In the genomic region with DNA sequence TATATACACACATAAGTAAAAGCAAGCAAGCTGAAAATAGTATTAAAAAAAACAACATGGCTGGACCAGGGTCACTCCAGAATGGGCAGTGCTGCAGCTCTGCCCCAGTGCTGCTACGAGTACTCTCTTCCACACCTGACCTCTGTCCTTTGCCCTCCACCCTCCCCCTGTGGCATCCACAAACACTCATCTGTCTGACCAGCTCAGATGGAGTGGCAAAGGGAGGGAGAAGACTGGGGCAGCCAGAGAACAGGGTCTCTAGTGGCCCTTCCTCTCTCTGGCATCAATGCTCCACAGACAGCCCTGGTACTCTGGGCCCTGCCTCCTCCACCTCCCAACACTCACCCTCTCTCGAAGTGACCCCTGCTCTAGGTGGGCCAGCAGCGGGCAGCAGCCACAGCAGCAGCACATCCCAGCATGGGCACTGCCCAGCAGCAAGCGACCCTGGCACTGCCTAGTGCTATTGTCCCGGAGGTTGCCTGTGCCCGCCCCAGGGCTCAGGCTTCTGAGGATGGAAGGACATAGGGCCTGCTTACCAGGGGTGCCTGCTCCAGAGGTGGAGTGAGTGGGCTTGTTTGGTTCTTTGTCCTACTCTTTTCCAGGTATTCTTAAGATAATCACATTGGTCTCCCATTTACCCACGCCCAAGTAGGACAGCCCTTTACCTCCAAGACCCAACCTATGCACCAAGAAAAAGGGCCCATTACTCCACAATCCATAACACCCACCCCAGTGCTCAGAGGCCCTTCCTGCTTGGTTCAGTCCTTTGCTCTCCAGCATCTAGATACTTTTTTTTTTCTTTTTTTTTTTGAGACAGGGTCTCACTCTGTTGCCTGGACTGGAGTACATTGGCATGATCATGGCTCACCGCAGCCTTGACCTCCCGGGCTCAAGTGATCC, we compare ENCODE assay signal across 1 cellular context.
TF ChIP-seq lines count a peak whose summit lies in the region.

No MANE protein-coding gene starts in this region.

TF ChIP-seq in A549, 52 proteins besides CTCF, POLR2A, EP300 and RAD21 (continued from another document):
- TF ChIP-seq, protein P1, sequence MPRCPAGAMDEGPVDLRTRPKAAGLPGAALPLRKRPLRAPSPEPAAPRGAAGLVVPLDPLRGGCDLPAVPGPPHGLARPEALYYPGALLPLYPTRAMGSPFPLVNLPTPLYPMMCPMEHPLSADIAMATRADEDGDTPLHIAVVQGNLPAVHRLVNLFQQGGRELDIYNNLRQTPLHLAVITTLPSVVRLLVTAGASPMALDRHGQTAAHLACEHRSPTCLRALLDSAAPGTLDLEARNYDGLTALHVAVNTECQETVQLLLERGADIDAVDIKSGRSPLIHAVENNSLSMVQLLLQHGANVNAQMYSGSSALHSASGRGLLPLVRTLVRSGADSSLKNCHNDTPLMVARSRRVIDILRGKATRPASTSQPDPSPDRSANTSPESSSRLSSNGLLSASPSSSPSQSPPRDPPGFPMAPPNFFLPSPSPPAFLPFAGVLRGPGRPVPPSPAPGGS (IDR thresholded peaks at IDR 0.05): no peak
- TF ChIP-seq ZNF302 (CRISPR knock-in tag; IDR thresholded peaks at IDR 0.05) (no peak), ZFP36 (IDR thresholded peaks at IDR 0.05; ENCODE audit: borderline replicate concordance, partially characterized antibody) (no peak), RCOR1 (IDR thresholded peaks at IDR 0.05; ENCODE audit: low read depth, low read length) (no peak), POLR2AphosphoS2 (conservative IDR thresholded peaks at IDR 0.05; ENCODE audit: low read length) (no peak), RFX5 (IDR thresholded peaks at IDR 0.05) (no peak), JUNB (IDR thresholded peaks at IDR 0.05) (no peak), TFCP2L1 (CRISPR knock-in tag; IDR thresholded peaks at IDR 0.05) (no peak), FOSL2 (IDR thresholded peaks at IDR 0.05) (no peak), FOSL2 (CRISPR knock-in tag; IDR thresholded peaks at IDR 0.05) (no peak)
- TF ChIP-seq, protein P2, sequence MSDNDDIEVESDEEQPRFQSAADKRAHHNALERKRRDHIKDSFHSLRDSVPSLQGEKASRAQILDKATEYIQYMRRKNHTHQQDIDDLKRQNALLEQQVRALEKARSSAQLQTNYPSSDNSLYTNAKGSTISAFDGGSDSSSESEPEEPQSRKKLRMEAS (IDR thresholded peaks at IDR 0.05): no peak
- TF ChIP-seq, protein P3, sequence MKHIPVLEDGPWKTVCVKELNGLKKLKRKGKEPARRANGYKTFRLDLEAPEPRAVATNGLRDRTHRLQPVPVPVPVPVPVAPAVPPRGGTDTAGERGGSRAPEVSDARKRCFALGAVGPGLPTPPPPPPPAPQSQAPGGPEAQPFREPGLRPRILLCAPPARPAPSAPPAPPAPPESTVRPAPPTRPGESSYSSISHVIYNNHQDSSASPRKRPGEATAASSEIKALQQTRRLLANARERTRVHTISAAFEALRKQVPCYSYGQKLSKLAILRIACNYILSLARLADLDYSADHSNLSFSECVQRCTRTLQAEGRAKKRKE (CRISPR knock-in tag; IDR thresholded peaks at IDR 0.05; ENCODE audit: low read depth): no peak
